ENCODE assay signal across 13 cellular contexts in the genomic region with DNA sequence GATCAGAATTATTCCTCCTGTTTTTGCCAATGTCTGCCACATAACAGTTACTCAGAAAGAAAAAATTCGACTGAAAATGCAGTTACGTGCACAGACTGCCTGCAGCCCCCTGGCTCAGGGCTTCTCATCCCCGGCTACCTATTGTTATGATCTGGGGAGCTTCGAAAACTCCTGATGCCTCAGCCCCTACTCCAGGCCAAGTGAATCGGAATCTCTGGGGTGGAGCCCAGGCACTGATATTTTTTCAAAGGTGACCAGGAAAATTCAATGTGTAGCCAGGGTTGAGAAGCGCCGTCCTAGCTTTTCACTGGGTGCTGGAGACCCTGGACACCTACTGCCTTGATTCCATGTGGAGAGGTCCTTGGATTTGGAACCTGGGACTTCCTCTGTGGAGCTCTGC. TPM values are rescaled to one million over a fixed set of nuclear protein-coding genes. Genes with fewer than 3 reads are reported as not detected.
DNase-seq lines count a peak whose midpoint lies in the region; ATAC-seq and TF ChIP-seq lines count a peak whose summit lies in the region.
"Had no signal": no experiment of that assay in that cellular context is flagged by ENCODE, and none has a peak within 500 bp of the region (broad histone marks: within the 10 kb centered on the region; RNA-seq: fewer than 3 reads in every experiment).

No MANE protein-coding gene starts in this region.

- TF ChIP-seq CTCF in osteocyte (IDR thresholded peaks at IDR 0.05): no peak

- peak overlapping the region; percentile 18 for H3K27ac Mint-ChIP-seq in T-helper 1 cell treated with Interleukin-12 subunit alpha and Interleukin-12 subunit beta and Interleukin-4 antibody, amounts not matched to agents 30 μg/mL and 1 μg/mL, for 36 hours
- peak overlapping the region; percentile 61 for H3K27ac Mint-ChIP-seq in activated naive CD8-positive, alpha-beta T cell treated with anti-CD3 and anti-CD28 coated beads, Interleukin-2, amount 10 ng/mL, durations not matched to agents 7 days and 5 days
- no peak overlapping the region for H3K27ac Mint-ChIP-seq in activated naive CD8-positive, alpha-beta T cell treated with anti-CD3 and anti-CD28 coated beads for 36 hours
- peak overlapping the region; percentile 72 to 83 for H3K27ac Mint-ChIP-seq in effector memory CD8-positive, alpha-beta T cell
- H3K27ac Mint-ChIP-seq in osteocyte (ENCODE audit: unreplicated experiment): no peak overlapping the region
- no peak overlapping the region for H3K27ac Mint-ChIP-seq in stimulated activated naive CD8-positive, alpha-beta T cell treated with anti-CD3 and anti-CD28 coated beads, Interleukin-15, amount 100 ng/mL, for 72 hours
- H3K27ac Mint-ChIP-seq: CD14-positive monocyte; CD8-positive, alpha-beta T cell had no signal

- H3K36me3 Mint-ChIP-seq in T-helper 1 cell treated with Interleukin-12 subunit alpha and Interleukin-12 subunit beta and Interleukin-4 antibody, amounts not matched to agents 30 μg/mL and 1 μg/mL, for 36 hours (ENCODE audit: low read depth): no peaks in the 10 kb centered on the region
- H3K36me3 Mint-ChIP-seq in activated naive CD8-positive, alpha-beta T cell treated with anti-CD3 and anti-CD28 coated beads, Interleukin-2, amount 10 ng/mL, durations not matched to agents 7 days and 5 days: peaks cover 6% of the 10 kb centered on the region
- H3K36me3 Mint-ChIP-seq in activated naive CD8-positive, alpha-beta T cell treated with anti-CD3 and anti-CD28 coated beads for 36 hours: peaks cover 2% of the 10 kb centered on the region
- no peaks in the 10 kb centered on the region for H3K36me3 Mint-ChIP-seq in effector memory CD8-positive, alpha-beta T cell (ENCODE audit: insufficient read depth)
- no peaks in the 10 kb centered on the region for H3K36me3 Mint-ChIP-seq in osteocyte (ENCODE audit: unreplicated experiment)
- H3K36me3 Mint-ChIP-seq: CD14-positive monocyte; CD8-positive, alpha-beta T cell had no signal

- no peak overlapping the region for H3K4me3 Mint-ChIP-seq in T-helper 1 cell treated with Interleukin-12 subunit alpha and Interleukin-12 subunit beta and Interleukin-4 antibody, amounts not matched to agents 30 μg/mL and 1 μg/mL, for 36 hours
- peak overlapping the region; percentile 35 for H3K4me3 Mint-ChIP-seq in activated naive CD8-positive, alpha-beta T cell treated with anti-CD3 and anti-CD28 coated beads, Interleukin-2, amount 10 ng/mL, durations not matched to agents 7 days and 5 days
- H3K4me3 Mint-ChIP-seq in activated naive CD8-positive, alpha-beta T cell treated with anti-CD3 and anti-CD28 coated beads for 36 hours: no peak overlapping the region
- H3K4me3 Mint-ChIP-seq in effector memory CD8-positive, alpha-beta T cell: peak overlapping the region in 1 of 2 donors; percentile 7
- no peak overlapping the region for H3K4me3 Mint-ChIP-seq in osteocyte (ENCODE audit: unreplicated experiment)
- H3K4me3 Mint-ChIP-seq in stimulated activated naive CD8-positive, alpha-beta T cell treated with anti-CD3 and anti-CD28 coated beads, Interleukin-15, amount 100 ng/mL, for 72 hours: no peak overlapping the region
- H3K4me3 Mint-ChIP-seq: CD14-positive monocyte had no signal

- H3K9me3 Mint-ChIP-seq in T-helper 1 cell treated with Interleukin-12 subunit alpha and Interleukin-12 subunit beta and Interleukin-4 antibody, amounts not matched to agents 30 μg/mL and 1 μg/mL, for 36 hours: no peaks in the 10 kb centered on the region
- no peaks in the 10 kb centered on the region for H3K9me3 Mint-ChIP-seq in activated naive CD8-positive, alpha-beta T cell treated with anti-CD3 and anti-CD28 coated beads, Interleukin-2, amount 10 ng/mL, durations not matched to agents 7 days and 5 days
- H3K9me3 Mint-ChIP-seq in activated naive CD8-positive, alpha-beta T cell treated with anti-CD3 and anti-CD28 coated beads for 36 hours: no peaks in the 10 kb centered on the region
- H3K9me3 Mint-ChIP-seq in effector memory CD8-positive, alpha-beta T cell: no peaks in the 10 kb centered on the region
- no peaks in the 10 kb centered on the region for H3K9me3 Mint-ChIP-seq in osteocyte (ENCODE audit: unreplicated experiment)
- no peaks in the 10 kb centered on the region for H3K9me3 Mint-ChIP-seq in stimulated activated naive CD8-positive, alpha-beta T cell treated with anti-CD3 and anti-CD28 coated beads, Interleukin-15, amount 100 ng/mL, for 72 hours
- H3K9me3 Mint-ChIP-seq: CD14-positive monocyte; CD8-positive, alpha-beta T cell had no signal

- POLR2A ChIA-PET in activated naive CD8-positive, alpha-beta T cell treated with anti-CD3 and anti-CD28 coated beads, Interleukin-2, amount 10 ng/mL, durations not matched to agents 7 days and 5 days (lab: Charles Lee): interaction anchor here (1.2 kb wide), 1 partner anchor 269 kb away, joined by 3 read pairs; the partner anchor contains the start of genes ASB7 and LINS1

- H3K4me1 Mint-ChIP-seq in T-helper 1 cell treated with Interleukin-12 subunit alpha and Interleukin-12 subunit beta and Interleukin-4 antibody, amounts not matched to agents 30 μg/mL and 1 μg/mL, for 36 hours (ENCODE audit: low read depth): peaks cover 40% of the 10 kb centered on the region
- peaks cover 75% of the 10 kb centered on the region for H3K4me1 Mint-ChIP-seq in activated naive CD8-positive, alpha-beta T cell treated with anti-CD3 and anti-CD28 coated beads, Interleukin-2, amount 10 ng/mL, durations not matched to agents 7 days and 5 days
- H3K4me1 Mint-ChIP-seq in activated naive CD8-positive, alpha-beta T cell treated with anti-CD3 and anti-CD28 coated beads for 36 hours: peaks cover 61% of the 10 kb centered on the region
- peaks cover 46 to 63% of the 10 kb centered on the region in 2 donors for H3K4me1 Mint-ChIP-seq in effector memory CD8-positive, alpha-beta T cell (ENCODE audit: low read depth in 2 of 2)
- no peaks in the 10 kb centered on the region for H3K4me1 Mint-ChIP-seq in osteocyte (ENCODE audit: unreplicated experiment)
- peaks cover 73% of the 10 kb centered on the region for H3K4me1 Mint-ChIP-seq in stimulated activated naive CD8-positive, alpha-beta T cell treated with anti-CD3 and anti-CD28 coated beads, Interleukin-15, amount 100 ng/mL, for 72 hours
- H3K4me1 Mint-ChIP-seq: CD14-positive monocyte had no signal

- peaks cover 18% of the 10 kb centered on the region for H3K27me3 Mint-ChIP-seq in T-helper 1 cell treated with Interleukin-12 subunit alpha and Interleukin-12 subunit beta and Interleukin-4 antibody, amounts not matched to agents 30 μg/mL and 1 μg/mL, for 36 hours (ENCODE audit: low read depth)
- no peaks in the 10 kb centered on the region for H3K27me3 Mint-ChIP-seq in activated naive CD8-positive, alpha-beta T cell treated with anti-CD3 and anti-CD28 coated beads, Interleukin-2, amount 10 ng/mL, durations not matched to agents 7 days and 5 days
- peaks cover 29% of the 10 kb centered on the region for H3K27me3 Mint-ChIP-seq in activated naive CD8-positive, alpha-beta T cell treated with anti-CD3 and anti-CD28 coated beads for 36 hours
- peaks cover 0 to 9% of the 10 kb centered on the region in 2 donors for H3K27me3 Mint-ChIP-seq in effector memory CD8-positive, alpha-beta T cell
- no peaks in the 10 kb centered on the region for H3K27me3 Mint-ChIP-seq in osteocyte (ENCODE audit: unreplicated experiment)
- peaks cover 46% of the 10 kb centered on the region for H3K27me3 Mint-ChIP-seq in stimulated activated naive CD8-positive, alpha-beta T cell treated with anti-CD3 and anti-CD28 coated beads, Interleukin-15, amount 100 ng/mL, for 72 hours

- DNase-seq in T-helper 1 cell (no peak), osteocyte (ENCODE audit: extremely low spot score, unreplicated experiment) (peak; percentile 64), NCI-H2196 (lab: John Stamatoyannopoulos, UW; ENCODE audit: unreplicated experiment) (no peak)
- no peak for DNase-seq in activated naive CD8-positive, alpha-beta T cell treated with anti-CD3 and anti-CD28 coated beads, Interleukin-2, amount 10 ng/mL, durations not matched to agents 7 days and 5 days
- DNase-seq in activated naive CD8-positive, alpha-beta T cell treated with anti-CD3 and anti-CD28 coated beads for 36 hours: no peak
- DNase-seq in effector memory CD8-positive, alpha-beta T cell: no peak
- no peak for DNase-seq in stimulated activated naive CD8-positive, alpha-beta T cell treated with anti-CD3 and anti-CD28 coated beads, Interleukin-15, amount 100 ng/mL, for 72 hours
- DNase-seq: Caco-2; CD8-positive, alpha-beta T cell; GF-D8 had no signal

- ATAC-seq in activated naive CD8-positive, alpha-beta T cell treated with anti-CD3 and anti-CD28 coated beads, Interleukin-2, amount 10 ng/mL, durations not matched to agents 7 days and 5 days (ENCODE audit: low read depth): no peak
- no peak for ATAC-seq in effector memory CD8-positive, alpha-beta T cell (replicated peaks)
- ATAC-seq in stimulated activated naive CD8-positive, alpha-beta T cell treated with anti-CD3 and anti-CD28 coated beads, Interleukin-15, amount 100 ng/mL, for 72 hours: no peak
- ATAC-seq: CD8-positive, alpha-beta T cell; HCT116 had no signal

RNA-seq across cellular contexts. Expression of gene ADAMTS17, which starts 8.5 kb away (rescaled TPM):
- 1 to 10 TPM; 5.6 to 7.3 TPM for total RNA-seq in activated naive CD8-positive, alpha-beta T cell treated with anti-CD3 and anti-CD28 coated beads, Interleukin-2, amount 10 ng/mL, durations not matched to agents 7 days and 5 days
- total RNA-seq in activated naive CD8-positive, alpha-beta T cell treated with anti-CD3 and anti-CD28 coated beads for 36 hours: 1 to 10 TPM; 2.5 to 3.6 TPM
- 0.39 and 1.5 TPM in 2 replicates for total RNA-seq in osteocyte

Comparison
In these comparisons a context has a peak if more than half of its experiments do, and no peak if none do; other contexts are left out.
1. H3K27ac Mint-ChIP-seq: peak in T-helper 1 cell treated with Interleukin-12 subunit alpha and Interleukin-12 subunit beta and Interleukin-4 antibody, amounts not matched to agents 30 μg/mL and 1 μg/mL, for 36 hours (single experiment), activated naive CD8-positive, alpha-beta T cell treated with anti-CD3 and anti-CD28 coated beads, Interleukin-2, amount 10 ng/mL, durations not matched to agents 7 days and 5 days (single experiment) and effector memory CD8-positive, alpha-beta T cell (2 of 2); none in activated naive CD8-positive, alpha-beta T cell treated with anti-CD3 and anti-CD28 coated beads for 36 hours (single experiment), osteocyte (single experiment) and stimulated activated naive CD8-positive, alpha-beta T cell treated with anti-CD3 and anti-CD28 coated beads, Interleukin-15, amount 100 ng/mL, for 72 hours (0 of 2).